24 cellular contexts compared by ENCODE assay signal in genomic region chr14:74965770-74966153, GRCh38. TPM values are rescaled to one million over a fixed set of nuclear protein-coding genes. Genes with fewer than 3 reads are reported as not detected.
DNase-seq lines count a peak whose midpoint lies in the region; ATAC-seq, FAIRE-seq and TF ChIP-seq lines count a peak whose summit lies in the region.
"Had no signal": no experiment of that assay in that cellular context is flagged by ENCODE, and none has a peak within 500 bp of the region (broad histone marks: within the 10 kb centered on the region; RNA-seq: fewer than 3 reads in every experiment).

No MANE protein-coding gene starts in this region.

- no peaks in the 10 kb centered on the region for H3K9me3 ChIP-seq in GM23248 (ENCODE audit: low read depth)
- H3K9me3 ChIP-seq: BLaER1 treated with 17β-estradiol and CSF1 and Interleukin-3, amounts not matched to agents 10 nM and 100 nM; vagina had no signal

- no peaks in the 10 kb centered on the region for H3K79me2 ChIP-seq in GM23248 (ENCODE audit: insufficient read depth)

- WGBS in GM23248 (ENCODE audit: low coverage in 1 of 2, low lambda C conversion rate in 2 of 2, missing lambda C conversion rate in 2 of 2), 2 experiments = 45 to 58% methylated on average over 2 of the region's 2 CpGs

- peak overlapping the region; percentile 84 for H3K27ac ChIP-seq in GM23248
- H3K27ac ChIP-seq: BLaER1 treated with 17β-estradiol and CSF1 and Interleukin-3, amounts not matched to agents 10 nM and 100 nM; brain microvascular endothelial cell; vagina had no signal

- H3K4me1 Mint-ChIP-seq in activated T-helper 17 cell treated with anti-CD3 and anti-CD28 coated beads, Interleukin-2, amount 50 U/mL, for 72 hours = peaks cover 4% of the 10 kb centered on the region

- no peaks in the 10 kb centered on the region for H3K9me3 Mint-ChIP-seq in activated T-helper 17 cell treated with anti-CD3 and anti-CD28 coated beads, Interleukin-2, amount 50 U/mL, for 72 hours
- H3K9me3 Mint-ChIP-seq: activated CD8-positive, alpha-beta T cell treated with anti-CD3 and anti-CD28 coated beads for 36 hours; activated naive CD8-positive, alpha-beta T cell treated with anti-CD3 and anti-CD28 coated beads for 36 hours; dendritic cell treated with granulocyte-macrophage colony-stimulating factor and Interleukin-4, amounts not matched to agents 40 ng/mL and 50 ng/mL, for 4 days; memory B cell; naive thymus-derived CD8-positive, alpha-beta T cell; T-helper 1 cell treated with Interleukin-12 subunit alpha and Interleukin-12 subunit beta and Interleukin-4 antibody, amounts not matched to agents 30 μg/mL and 1 μg/mL, for 36 hours had no signal

- no peak overlapping the region for H3K4me3 Mint-ChIP-seq in activated T-helper 17 cell treated with anti-CD3 and anti-CD28 coated beads, Interleukin-2, amount 50 U/mL, for 72 hours
- H3K4me3 Mint-ChIP-seq: activated CD8-positive, alpha-beta T cell treated with anti-CD3 and anti-CD28 coated beads for 36 hours; activated naive CD8-positive, alpha-beta T cell treated with anti-CD3 and anti-CD28 coated beads for 36 hours; dendritic cell treated with granulocyte-macrophage colony-stimulating factor and Interleukin-4, amounts not matched to agents 40 ng/mL and 50 ng/mL, for 4 days; memory B cell; naive thymus-derived CD8-positive, alpha-beta T cell; T-helper 1 cell treated with Interleukin-12 subunit alpha and Interleukin-12 subunit beta and Interleukin-4 antibody, amounts not matched to agents 30 μg/mL and 1 μg/mL, for 36 hours had no signal

- H3K27ac Mint-ChIP-seq in activated T-helper 17 cell treated with anti-CD3 and anti-CD28 coated beads, Interleukin-2, amount 50 U/mL, for 72 hours = no peak overlapping the region
- H3K27ac Mint-ChIP-seq: activated CD8-positive, alpha-beta T cell treated with anti-CD3 and anti-CD28 coated beads for 36 hours; activated naive CD8-positive, alpha-beta T cell treated with anti-CD3 and anti-CD28 coated beads for 36 hours; dendritic cell treated with granulocyte-macrophage colony-stimulating factor and Interleukin-4, amounts not matched to agents 40 ng/mL and 50 ng/mL, for 4 days; memory B cell; T-helper 1 cell treated with Interleukin-12 subunit alpha and Interleukin-12 subunit beta and Interleukin-4 antibody, amounts not matched to agents 30 μg/mL and 1 μg/mL, for 36 hours had no signal

- H3K36me3 Mint-ChIP-seq in activated T-helper 17 cell treated with anti-CD3 and anti-CD28 coated beads, Interleukin-2, amount 50 U/mL, for 72 hours (ENCODE audit: low read depth) = no peaks in the 10 kb centered on the region
- H3K36me3 Mint-ChIP-seq: activated naive CD8-positive, alpha-beta T cell treated with anti-CD3 and anti-CD28 coated beads for 36 hours; memory B cell; naive thymus-derived CD8-positive, alpha-beta T cell had no signal

- DNase-seq in GM23248 (peak; percentile 74), NCI-H226 (peak; percentile 85), cardiac fibroblast (ENCODE audit: low read depth in 2 of 2) (peak; percentile 30 to 86), posterior vena cava (ENCODE audit: low spot score) (peak; percentile 34), NCI-H2029 (lab: John Stamatoyannopoulos, UW) (no peak), D721Med (ENCODE audit: insufficient read length, low spot score) (no peak)
- DNase-seq: activated CD4-positive, CD25-positive, alpha-beta regulatory T cell; activated CD8-positive, alpha-beta T cell treated with anti-CD3 and anti-CD28 coated beads for 36 hours; activated naive CD8-positive, alpha-beta T cell treated with anti-CD3 and anti-CD28 coated beads for 36 hours; activated T-cell treated with anti-CD3 and anti-CD28 coated beads, Interleukin-2, amount 50 U/mL, for 48 hours; brain microvascular endothelial cell; GDM1; hippocampal formation; islet precursor cell; NCI-H1436 treated with DMSO at 0.1 percent for 48 hours; small intestine; stimulated activated CD4-positive, alpha-beta T cell treated with anti-CD3 and anti-CD28 coated beads, Interleukin-4, amount 100 ng/mL, for 24 hours had no signal

- no peaks in the 10 kb centered on the region for H4K20me1 ChIP-seq in GM23248 (ENCODE audit: insufficient read depth)
- H4K20me1 ChIP-seq: BLaER1 treated with 17β-estradiol and CSF1 and Interleukin-3, amounts not matched to agents 10 nM and 100 nM had no signal

- no peak for FAIRE-seq in D721Med (lab: Jason Lieb, UNC)
- FAIRE-seq: small intestine had no signal

- intact Hi-C loops in posterior vena cava (cut with DNase I) = no loop called here

- in situ Hi-C loops in GM23248 (cut with MboI) = no loop called here

- H3K4me2 ChIP-seq in GM23248 (ENCODE audit: unreplicated experiment) = peak overlapping the region; percentile 7

- TF ChIP-seq CTCF in cardiac fibroblast (IDR thresholded peaks at IDR 0.05; ENCODE audit: low read depth, low read length) (no peak), D721Med (IDR thresholded peaks at IDR 0.05; ENCODE audit: insufficient read depth, missing control alignments) (no peak)

- no peaks in the 10 kb centered on the region for H3K27me3 ChIP-seq in GM23248 (replicated peaks; ENCODE audit: insufficient read depth)
- H3K27me3 ChIP-seq: BLaER1 treated with 17β-estradiol and CSF1 and Interleukin-3, amounts not matched to agents 10 nM and 100 nM; brain microvascular endothelial cell; vagina had no signal

- no peaks in the 10 kb centered on the region for H3K9me2 ChIP-seq in GM23248 (ENCODE audit: insufficient read depth)

- H3F3A ChIP-seq in GM23248 (ENCODE audit: insufficient read depth) = peaks cover 23% of the 10 kb centered on the region

- H3K36me3 ChIP-seq in GM23248 (ENCODE audit: low read depth) = no peaks in the 10 kb centered on the region
- H3K36me3 ChIP-seq: BLaER1 treated with 17β-estradiol and CSF1 and Interleukin-3, amounts not matched to agents 10 nM and 100 nM; brain microvascular endothelial cell; vagina had no signal

- ATAC-seq in activated T-helper 17 cell treated with anti-CD3 and anti-CD28 coated beads, Interleukin-2, amount 50 U/mL, for 72 hours (replicated peaks) = no peak
- ATAC-seq: activated CD8-positive, alpha-beta T cell treated with anti-CD3 and anti-CD28 coated beads for 36 hours; naive thymus-derived CD8-positive, alpha-beta T cell had no signal

- peaks cover 8% of the 10 kb centered on the region for H3K27me3 Mint-ChIP-seq in activated T-helper 17 cell treated with anti-CD3 and anti-CD28 coated beads, Interleukin-2, amount 50 U/mL, for 72 hours
- H3K27me3 Mint-ChIP-seq: activated naive CD8-positive, alpha-beta T cell treated with anti-CD3 and anti-CD28 coated beads for 36 hours; memory B cell had no signal

- H3K4me3 ChIP-seq in GM23248 (no peak overlapping the region), cardiac fibroblast (replicated peaks in 1 of 2; ENCODE audit: low read depth in 2 of 2, low read length in 2 of 2) (no peak overlapping the region)
- H3K4me3 ChIP-seq: BLaER1 treated with 17β-estradiol and CSF1 and Interleukin-3, amounts not matched to agents 10 nM and 100 nM; vagina had no signal

- no peak overlapping the region for H2AFZ ChIP-seq in GM23248

- H3K4me1 ChIP-seq in GM23248 (ENCODE audit: insufficient read depth) = peaks cover 24% of the 10 kb centered on the region

- no peak overlapping the region; the same call in 1 of the 2 replicates for H3K9ac ChIP-seq in GM23248
- H3K9ac ChIP-seq: BLaER1 treated with 17β-estradiol and CSF1 and Interleukin-3, amounts not matched to agents 10 nM and 100 nM had no signal

RNA-seq across cellular contexts. Expression of gene PGF, which starts 10.4 kb away (rescaled TPM):
- total RNA-seq in GM23248 (2014; rRNA removed; shearing (Covaris generic)) = 1.5 and 1.8 TPM in 2 replicates
- polyA plus RNA-seq in GM23248 (2016; fragmentation: Nextera tagmentation; extraction: Ambion mirVana) = 1.1 and 2.1 TPM in 2 replicates
- 10 to 100 TPM in 1 of 2 donors, 1 to 10 TPM in 1; 7.7 to 11.2 TPM for total RNA-seq in posterior vena cava
- total RNA-seq in activated T-helper 17 cell treated with anti-CD3 and anti-CD28 coated beads, Interleukin-2, amount 50 U/mL, for 72 hours = under 1 TPM; 0.40 to 0.48 TPM
- total RNA-seq: naive thymus-derived CD8-positive, alpha-beta T cell had no signal

RNA-seq across cellular contexts. Expression of gene EIF2B2, which starts 37.0 kb away (rescaled TPM):
- 18.6 and 40.6 TPM in 2 replicates for total RNA-seq in GM23248 (2014; rRNA removed; shearing (Covaris generic))
- polyA plus RNA-seq in GM23248 (2016; fragmentation: Nextera tagmentation; extraction: Ambion mirVana) = 50.2 and 55.0 TPM in 2 replicates
- 10 to 100 TPM; 22.3 to 29.5 TPM for total RNA-seq in posterior vena cava
- 10 to 100 TPM; 27.4 to 44.3 TPM for total RNA-seq in activated T-helper 17 cell treated with anti-CD3 and anti-CD28 coated beads, Interleukin-2, amount 50 U/mL, for 72 hours

RNA-seq across cellular contexts. Expression of gene RPS6KL1, which starts 42.7 kb away (rescaled TPM):
- 0.38 and 1.4 TPM in 2 replicates for total RNA-seq in GM23248 (2014; rRNA removed; shearing (Covaris generic))
- 0.23 TPM in 1 of 2 replicates, not detected in the other for polyA plus RNA-seq in GM23248 (2016; fragmentation: Nextera tagmentation; extraction: Ambion mirVana)
- 10 to 100 TPM in 1 of 2 donors, 1 to 10 TPM in 1; 9.6 to 17.0 TPM for total RNA-seq in posterior vena cava
- 1 to 10 TPM in 1 of 2 donors, under 1 TPM in 1; 0.79 to 3.2 TPM for total RNA-seq in activated T-helper 17 cell treated with anti-CD3 and anti-CD28 coated beads, Interleukin-2, amount 50 U/mL, for 72 hours

Comparison
In these comparisons a context has a peak if more than half of its experiments do, and no peak if none do; other contexts are left out.
1. DNase-seq: peak in GM23248 (single experiment), NCI-H226 (single experiment), cardiac fibroblast (2 of 2) and posterior vena cava (single experiment); none in NCI-H2029 (single experiment) and D721Med (single experiment).